Comparison of ENCODE assay signal across 18 cellular contexts in genomic region chr9:85430659-85431370, GRCh38.
DNase-seq lines count a peak whose midpoint lies in the region; ATAC-seq, FAIRE-seq and TF ChIP-seq lines count a peak whose summit lies in the region.
"Had no signal": no experiment of that assay in that cellular context is flagged by ENCODE, and none has a peak within 500 bp of the region (broad histone marks: within the 10 kb centered on the region; RNA-seq: fewer than 3 reads in every experiment).

No MANE protein-coding gene starts in this region.

- H3K4me2 ChIP-seq in endothelial cell of umbilical vein (ENCODE audit: insufficient read depth, low read length): peak overlapping the region; percentile 63
- H3K4me2 ChIP-seq in skeletal muscle satellite cell (ENCODE audit: low read length): peak overlapping the region; percentile 2

- H3K4me1 ChIP-seq in endothelial cell of umbilical vein (ENCODE audit: control insufficient read depth, extremely low read depth, insufficient read depth, low read length) (peaks cover 28% of the 10 kb centered on the region), skeletal muscle satellite cell (ENCODE audit: control insufficient read depth, insufficient read depth, low read length) (peaks cover 13% of the 10 kb centered on the region)

- no peak overlapping the region for H2AFZ ChIP-seq in endothelial cell of umbilical vein (ENCODE audit: low read depth, low read length)

- peak overlapping the region; percentile 38 for H3K27ac ChIP-seq in endothelial cell of umbilical vein (ENCODE audit: insufficient read depth, low read depth, low read length)

- H4K20me1 ChIP-seq in endothelial cell of umbilical vein (replicated peaks; ENCODE audit: control insufficient read depth, extremely low read depth, insufficient read depth, low read length): no peaks in the 10 kb centered on the region

- no peak for ATAC-seq in GM21529 (IDR thresholded peaks at IDR 0.05; ENCODE audit: unreplicated experiment)
- ATAC-seq: CD8-positive, alpha-beta T cell had no signal

- no peaks in the 10 kb centered on the region for H3K79me2 ChIP-seq in endothelial cell of umbilical vein (ENCODE audit: control insufficient read depth, insufficient read depth, low read length)

- H3K27me3 ChIP-seq in endothelial cell of umbilical vein (ENCODE audit: control insufficient read depth in 2 of 2, insufficient read depth in 2 of 2, low read length in 2 of 2) (no peaks in the 10 kb centered on the region), skeletal muscle satellite cell (ENCODE audit: control insufficient read depth, insufficient read depth, low read length) (no peaks in the 10 kb centered on the region)

- H3K9me1 ChIP-seq in endothelial cell of umbilical vein (replicated peaks; ENCODE audit: control insufficient read depth, extremely low read depth, insufficient read depth, low read length): no peaks in the 10 kb centered on the region

- H3K9ac ChIP-seq in endothelial cell of umbilical vein (replicated peaks; ENCODE audit: extremely low read depth, insufficient read depth, low read length) (peak overlapping the region; percentile 8), skeletal muscle satellite cell (ENCODE audit: low read depth, low read length) (no peak overlapping the region)

- peak; percentile 2 for DNase-seq in NCI-H1436 (lab: John Stamatoyannopoulos, UW)
- DNase-seq in NCI-H1436 treated with DMSO at 0.1 percent for 48 hours (lab: John Stamatoyannopoulos, UW): no peak
- peak; percentile 91 for DNase-seq in NCI-H69 (lab: John Stamatoyannopoulos, UW)
- peak; percentile 42 for DNase-seq in endothelial cell of umbilical vein (ENCODE audit: low read depth, low spot score)
- no peak for DNase-seq in globus pallidus (ENCODE audit: low spot score)
- no peak for DNase-seq in NCI-H510A treated with DMSO at 0.1 percent for 48 hours (lab: John Stamatoyannopoulos, UW)
- DNase-seq: activated CD4-positive, alpha-beta T cell treated with anti-CD3 and anti-CD28 coated beads for 48 hours; activated naive CD8-positive, alpha-beta T cell treated with anti-CD3 and anti-CD28 coated beads for 36 hours; activated T-cell treated with anti-CD3 and anti-CD28 coated beads for 4 hours; CD8-positive, alpha-beta T cell; GDM1; NCI-H2171 treated with DMSO at 0.1 percent for 48 hours; SHP77 treated with DMSO at 0.1 percent for 48 hours; stimulated activated CD4-positive, alpha-beta T cell treated with anti-CD3 and anti-CD28 coated beads, Interleukin-15, amount 100 ng/mL, for 24 hours; T1000 had no signal

- H3K4me3 ChIP-seq in endothelial cell of umbilical vein (replicated peaks in 1 of 3; ENCODE audit: insufficient read depth in 1 of 3, low read depth in 1 of 3, low read length in 3 of 3) (no peak overlapping the region), skeletal muscle satellite cell (ENCODE audit: low read length) (no peak overlapping the region)

- H3K36me3 ChIP-seq in endothelial cell of umbilical vein (ENCODE audit: control insufficient read depth in 2 of 2, extremely low read depth in 1 of 2, insufficient read depth in 2 of 2, low read length in 2 of 2): no peaks in the 10 kb centered on the region
- H3K36me3 ChIP-seq in skeletal muscle satellite cell (ENCODE audit: insufficient read depth, low read length): no peaks in the 10 kb centered on the region

- no TSS peak for BruUV-seq in endothelial cell of umbilical vein (replicated peaks; lab: Mats Ljungman, UMichigan)

- CTCF ChIA-PET in endothelial cell of umbilical vein (lab: Charles Lee): interaction anchor here (1.2 to 2.2 kb wide), 4 partner anchors 168 to 1034 kb away, joined by 3 to 13 read pairs (median 6); no protein-coding TSS in a partner anchor

- no peak for TF ChIP-seq CTCF in endothelial cell of umbilical vein (IDR thresholded peaks at IDR 0.05; ENCODE audit: extremely low read depth in 1 of 2, insufficient read depth in 1 of 2, low read depth in 1 of 2, low read length in 2 of 2)

- no peaks in the 10 kb centered on the region for H3K9me3 ChIP-seq in endothelial cell of umbilical vein (replicated peaks; ENCODE audit: control insufficient read depth, insufficient read depth, low read length)
- no peaks in the 10 kb centered on the region for H3K9me3 ChIP-seq in skeletal muscle satellite cell (replicated peaks; ENCODE audit: low read length)

- POLR2A ChIA-PET in endothelial cell of umbilical vein (lab: Charles Lee): no interaction called here

- FAIRE-seq in endothelial cell of umbilical vein (lab: Jason Lieb, UNC): no peak
- FAIRE-seq: A204.1 had no signal

- dilution Hi-C loops in endothelial cell of umbilical vein (cut with MboI; ENCODE audit: extremely low pct_ligation_motif_present, low sequenced_read_pairs): no loop called here

- TF ChIP-seq POLR2A in endothelial cell of umbilical vein (IDR thresholded peaks at IDR 0.05; ENCODE audit: low read depth, low read length): no peak

- intact Hi-C loops in endothelial cell of umbilical vein (cut with micrococcal nuclease): no loop called here

TF ChIP-seq in endothelial cell of umbilical vein, 7 proteins besides CTCF, POLR2A, EP300 and RAD21:
- no peak for TF ChIP-seq MAX (IDR thresholded peaks at IDR 0.05; ENCODE audit: insufficient read depth, insufficient read length)
- TF ChIP-seq JUN (IDR thresholded peaks at IDR 0.05; ENCODE audit: borderline replicate concordance, insufficient read depth, insufficient read length, low read depth): no peak
- no peak for TF ChIP-seq EZH2 (IDR thresholded peaks at IDR 0.05; ENCODE audit: borderline replicate concordance, low read depth, low read length, severe bottlenecking)
- TF ChIP-seq MYC (IDR thresholded peaks at IDR 0.05; ENCODE audit: low read depth, low read length): no peak
- no peak for TF ChIP-seq FOS (IDR thresholded peaks at IDR 0.05; ENCODE audit: borderline replicate concordance, insufficient read depth, low read length)
- no peak for TF ChIP-seq GATA2 (IDR thresholded peaks at IDR 0.05; ENCODE audit: insufficient read depth, insufficient read length, low read depth, low read length)
- TF ChIP-seq POLR2AphosphoS5 (IDR thresholded peaks at IDR 0.05; ENCODE audit: insufficient read depth, low read depth, low read length): no peak
TF ChIP-seq in endothelial cell of umbilical vein: peak in this region for 0.

Comparison
In these comparisons a context has a peak if more than half of its experiments do, and no peak if none do; other contexts are left out.
1. DNase-seq: peak in NCI-H1436 (single experiment), NCI-H69 (single experiment) and endothelial cell of umbilical vein (single experiment); none in NCI-H1436 treated with DMSO at 0.1 percent for 48 hours (single experiment), globus pallidus (single experiment) and NCI-H510A treated with DMSO at 0.1 percent for 48 hours (single experiment).